ENCODE assay signal across 19 cellular contexts in the genomic region with DNA sequence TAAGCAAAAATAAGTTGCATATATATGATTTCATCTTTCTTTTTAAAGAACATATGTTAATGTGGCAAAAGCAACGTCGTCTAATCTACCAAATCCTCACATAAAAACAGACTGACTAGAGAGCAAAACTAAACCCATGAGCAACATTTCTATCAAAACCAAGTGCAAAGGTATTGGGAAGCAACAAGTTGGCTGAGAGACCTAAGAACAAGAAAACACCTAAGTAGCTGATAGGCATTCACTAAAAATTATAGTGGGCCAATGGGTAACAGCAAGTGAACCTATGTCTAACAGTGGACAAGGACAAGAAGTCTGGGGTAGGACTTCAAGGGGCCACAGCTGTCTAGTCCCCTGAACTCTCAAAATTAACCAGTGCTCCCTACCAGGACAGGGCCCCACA.
DNase-seq lines count a peak whose midpoint lies in the region; ATAC-seq and TF ChIP-seq lines count a peak whose summit lies in the region.
"Had no signal": no experiment of that assay in that cellular context is flagged by ENCODE, and none has a peak within 500 bp of the region (broad histone marks: within the 10 kb centered on the region; RNA-seq: fewer than 3 reads in every experiment).

No MANE protein-coding gene starts in this region.

- ATAC-seq in activated CD4-positive, alpha-beta T cell treated with anti-CD3 and anti-CD28 coated beads for 36 hours: no peak
- no peak for ATAC-seq in GM18520 (IDR thresholded peaks at IDR 0.05; ENCODE audit: unreplicated experiment)
- ATAC-seq: HepG2 had no signal

- CTCF ChIA-PET in activated CD4-positive, alpha-beta T cell treated with anti-CD3 and anti-CD28 coated beads for 36 hours (lab: Charles Lee): interaction anchor here (0.7 to 1.8 kb wide), 2 partner anchors 24 to 796 kb away, joined by 3 to 4 read pairs; no protein-coding TSS in a partner anchor

- no peaks in the 10 kb centered on the region for H3K27me3 ChIP-seq in H7 (ENCODE audit: control insufficient read depth, insufficient read depth, low read length)

- H3K36me3 Mint-ChIP-seq in activated CD4-positive, alpha-beta T cell treated with anti-CD3 and anti-CD28 coated beads for 36 hours (ENCODE audit: low read depth): no peaks in the 10 kb centered on the region
- no peaks in the 10 kb centered on the region for H3K36me3 Mint-ChIP-seq in activated T-helper 2 cell treated with anti-CD3 and anti-CD28 coated beads, Interferon-gamma antibody, Interleukin-2, Interleukin-4, amounts not matched to agents 10 μg/mL and 5 μg/mL and 100 μg/mL, durations not matched to agents 14 hours and 24 hours and 36 hours (ENCODE audit: low read depth)
- H3K36me3 Mint-ChIP-seq in nephron (ENCODE audit: low read depth): no peaks in the 10 kb centered on the region

- no peak for TF ChIP-seq CTCF in GM12865 (IDR thresholded peaks at IDR 0.05; ENCODE audit: insufficient read depth, low read depth, low read length, missing control alignments)
- no peak for TF ChIP-seq CTCF in nephron (IDR thresholded peaks at IDR 0.05; ENCODE audit: unreplicated experiment in 3 of 3)
- TF ChIP-seq CTCF in GM13977 (IDR thresholded peaks at IDR 0.05; ENCODE audit: extremely low read depth, insufficient read depth, missing control alignments): no peak

- peak overlapping the region; percentile 28; the same call in 1 of the 2 replicates for H3K4me3 ChIP-seq in GM12865 (ENCODE audit: low read depth, low read length)
- no peak overlapping the region for H3K4me3 ChIP-seq in H7 (ENCODE audit: insufficient read depth, low read depth, low read length)

- peak overlapping the region; percentile 56 for H3K27ac Mint-ChIP-seq in activated CD4-positive, alpha-beta T cell treated with anti-CD3 and anti-CD28 coated beads for 36 hours
- peak overlapping the region; percentile 8 for H3K27ac Mint-ChIP-seq in activated T-helper 2 cell treated with anti-CD3 and anti-CD28 coated beads, Interferon-gamma antibody, Interleukin-2, Interleukin-4, amounts not matched to agents 10 μg/mL and 5 μg/mL and 100 μg/mL, durations not matched to agents 14 hours and 24 hours and 36 hours
- peak overlapping the region in 2 of 3 experiments; percentile 2 to 73 for H3K27ac Mint-ChIP-seq in nephron
- H3K27ac Mint-ChIP-seq: B cell had no signal

- intact Hi-C loops in activated CD4-positive, alpha-beta T cell treated with anti-CD3 and anti-CD28 coated beads for 36 hours (cut with DNase I, micrococcal nuclease): no loop called here
- intact Hi-C loops in activated T-helper 2 cell treated with anti-CD3 and anti-CD28 coated beads, Interferon-gamma antibody, Interleukin-2, Interleukin-4, amounts not matched to agents 10 μg/mL and 5 μg/mL and 100 μg/mL, durations not matched to agents 14 hours and 24 hours and 36 hours (cut with micrococcal nuclease): no loop called here

- H3K9me3 Mint-ChIP-seq in activated CD4-positive, alpha-beta T cell treated with anti-CD3 and anti-CD28 coated beads for 36 hours (ENCODE audit: low read depth): no peaks in the 10 kb centered on the region
- H3K9me3 Mint-ChIP-seq in activated T-helper 2 cell treated with anti-CD3 and anti-CD28 coated beads, Interferon-gamma antibody, Interleukin-2, Interleukin-4, amounts not matched to agents 10 μg/mL and 5 μg/mL and 100 μg/mL, durations not matched to agents 14 hours and 24 hours and 36 hours: no peaks in the 10 kb centered on the region
- H3K9me3 Mint-ChIP-seq in nephron: no peaks in the 10 kb centered on the region

- in situ Hi-C loops in GM13977 (cut with MboI; ENCODE audit: low pct_unique_long_range_greater_than_20kb, low sequenced_read_pairs, unreplicated experiment): no loop called here

- no peaks in the 10 kb centered on the region for H3K27me3 Mint-ChIP-seq in activated CD4-positive, alpha-beta T cell treated with anti-CD3 and anti-CD28 coated beads for 36 hours
- no peaks in the 10 kb centered on the region for H3K27me3 Mint-ChIP-seq in activated T-helper 2 cell treated with anti-CD3 and anti-CD28 coated beads, Interferon-gamma antibody, Interleukin-2, Interleukin-4, amounts not matched to agents 10 μg/mL and 5 μg/mL and 100 μg/mL, durations not matched to agents 14 hours and 24 hours and 36 hours (ENCODE audit: low read depth)
- no peaks in the 10 kb centered on the region for H3K27me3 Mint-ChIP-seq in nephron (ENCODE audit: low read depth)
- H3K27me3 Mint-ChIP-seq: B cell had no signal

- no peaks in the 10 kb centered on the region for H3K36me3 ChIP-seq in H7 (replicated peaks; ENCODE audit: control insufficient read depth, insufficient read depth, low read length)

- DNase-seq in activated CD4-positive, alpha-beta T cell treated with anti-CD3 and anti-CD28 coated beads for 36 hours: no peak
- DNase-seq in activated CD4-positive, alpha-beta T cell treated with anti-CD3 and anti-CD28 coated beads for 4 hours: no peak
- DNase-seq in GM12865 (ENCODE audit: low read depth): no peak
- DNase-seq in activated T-helper 2 cell treated with anti-CD3 and anti-CD28 coated beads, Interferon-gamma antibody, Interleukin-2, Interleukin-4, amounts not matched to agents 10 μg/mL and 5 μg/mL and 100 μg/mL, durations not matched to agents 14 hours and 24 hours and 36 hours (ENCODE audit: low spot score): no peak
- no peak for DNase-seq in H7
- DNase-seq in GM13977 (ENCODE audit: low spot score): no peak
- DNase-seq: COR-L47, DMS 273 treated with DMSO at 0.1 percent for 48 hours, DND-41, KBM-7, NCI-H1105 treated with DMSO at 0.1 percent for 48 hours, NCI-H1694, NCI-H2081 treated with DMSO at 0.1 percent for 48 hours, NCI-H774, SHP77 treated with DMSO at 0.1 percent for 48 hours had no signal

- H3K4me1 Mint-ChIP-seq in activated CD4-positive, alpha-beta T cell treated with anti-CD3 and anti-CD28 coated beads for 36 hours: peaks cover 9% of the 10 kb centered on the region
- peaks cover 9% of the 10 kb centered on the region for H3K4me1 Mint-ChIP-seq in activated T-helper 2 cell treated with anti-CD3 and anti-CD28 coated beads, Interferon-gamma antibody, Interleukin-2, Interleukin-4, amounts not matched to agents 10 μg/mL and 5 μg/mL and 100 μg/mL, durations not matched to agents 14 hours and 24 hours and 36 hours (ENCODE audit: low read depth)
- peaks cover 66% of the 10 kb centered on the region for H3K4me1 Mint-ChIP-seq in nephron

- POLR2A ChIA-PET in activated CD4-positive, alpha-beta T cell treated with anti-CD3 and anti-CD28 coated beads for 36 hours (lab: Charles Lee): no interaction called here

- H3K4me3 Mint-ChIP-seq in activated CD4-positive, alpha-beta T cell treated with anti-CD3 and anti-CD28 coated beads for 36 hours: no peak overlapping the region
- no peak overlapping the region for H3K4me3 Mint-ChIP-seq in activated T-helper 2 cell treated with anti-CD3 and anti-CD28 coated beads, Interferon-gamma antibody, Interleukin-2, Interleukin-4, amounts not matched to agents 10 μg/mL and 5 μg/mL and 100 μg/mL, durations not matched to agents 14 hours and 24 hours and 36 hours (ENCODE audit: low read depth)
- no peak overlapping the region for H3K4me3 Mint-ChIP-seq in nephron
- H3K4me3 Mint-ChIP-seq: B cell had no signal
